ENCODE assay signal across 10 cellular contexts in genomic region chr2:220318508-220318907, GRCh38.
"Had no signal": no experiment of that assay in that cellular context is flagged by ENCODE, and none has a peak within 500 bp of the region (broad histone marks: within the 10 kb centered on the region; RNA-seq: fewer than 3 reads in every experiment).

No MANE protein-coding gene starts in this region.

- FAIRE-seq: H1, H54, K562 had no signal

- H3K27ac Mint-ChIP-seq: GM23338, H9, HFFc6 had no signal

- H3K4me1 Mint-ChIP-seq: GM23338, H9 had no signal

- H3K4me3 ChIP-seq: GM23338, K562 had no signal

- DNase-seq: H9, HCEC 1CT, HFFc6, IMR-90, KG1 had no signal

- H3K4me3 Mint-ChIP-seq: GM23338, H9, HFFc6 had no signal

- H3K9me3 Mint-ChIP-seq: GM23338, H9, HFFc6 had no signal

- H3K27ac ChIP-seq: HL-60 had no signal
